19 cellular contexts compared by ENCODE assay signal in genomic region chr5:33372721-33373120, GRCh38.
DNase-seq lines count a peak whose midpoint lies in the region; ATAC-seq and TF ChIP-seq lines count a peak whose summit lies in the region.
"Had no signal": no experiment of that assay in that cellular context is flagged by ENCODE, and none has a peak within 500 bp of the region (broad histone marks: within the 10 kb centered on the region; RNA-seq: fewer than 3 reads in every experiment).

No MANE protein-coding gene starts in this region.

- no peaks in the 10 kb centered on the region for H3K9me3 ChIP-seq in GM23248 (ENCODE audit: low read depth)
- no peaks in the 10 kb centered on the region for H3K9me3 ChIP-seq in osteoblast (ENCODE audit: low read depth, low read length)
- H3K9me3 ChIP-seq in trophoblast cell (ENCODE audit: insufficient read depth, low read depth, low read length), result no peaks in the 10 kb centered on the region
- H3K9me3 ChIP-seq in neuronal stem cell (replicated peaks in 1 of 2; ENCODE audit: control insufficient read depth in 2 of 2, insufficient read depth in 1 of 2, low read depth in 1 of 2, low read length in 2 of 2), result no peaks in the 10 kb centered on the region

- no peak overlapping the region for H2AK5ac ChIP-seq in trophoblast cell (ENCODE audit: low read length)
- H2AK5ac ChIP-seq in neuronal stem cell (ENCODE audit: low read depth, low read length), result no peak overlapping the region

- peaks cover 33% of the 10 kb centered on the region for H3K4me1 ChIP-seq in GM23248 (ENCODE audit: insufficient read depth)
- H3K4me1 ChIP-seq in osteoblast (ENCODE audit: insufficient read depth, low read length), result peaks cover 25% of the 10 kb centered on the region
- H3K4me1 ChIP-seq in trophoblast cell (ENCODE audit: control insufficient read depth in 1 of 2, insufficient read depth in 2 of 2, low read length in 2 of 2), result peaks cover 0 to 3% of the 10 kb centered on the region in 2 experiments
- peaks cover 0 to 2% of the 10 kb centered on the region in 2 donors for H3K4me1 ChIP-seq in neuronal stem cell (ENCODE audit: control insufficient read depth in 2 of 2, insufficient read depth in 1 of 2, low read depth in 1 of 2, low read length in 2 of 2)

- no peaks in the 10 kb centered on the region for H3K79me2 ChIP-seq in GM23248 (ENCODE audit: insufficient read depth)
- H3K79me2 ChIP-seq in osteoblast (ENCODE audit: insufficient read depth, low read length), result no peaks in the 10 kb centered on the region
- H3K79me2 ChIP-seq in trophoblast cell (ENCODE audit: control insufficient read depth, insufficient read depth, low read length, poor library complexity), result no peaks in the 10 kb centered on the region

- H4K20me1 ChIP-seq in GM23248 (ENCODE audit: insufficient read depth), result no peaks in the 10 kb centered on the region
- H4K20me1 ChIP-seq in osteoblast (ENCODE audit: insufficient read depth, low read length), result no peaks in the 10 kb centered on the region
- H4K20me1 ChIP-seq: BLaER1 treated with 17β-estradiol and CSF1 and Interleukin-3, amounts not matched to agents 10 nM and 100 nM had no signal

- no peak overlapping the region for H3K9ac ChIP-seq in GM23248
- no peak overlapping the region for H3K9ac ChIP-seq in trophoblast cell (ENCODE audit: low read length)
- no peak overlapping the region for H3K9ac ChIP-seq in neuronal stem cell (ENCODE audit: low read depth, low read length, poor library complexity)
- H3K9ac ChIP-seq: BLaER1 treated with 17β-estradiol and CSF1 and Interleukin-3, amounts not matched to agents 10 nM and 100 nM had no signal

- H3K18ac ChIP-seq in trophoblast cell (ENCODE audit: low read length) (no peak overlapping the region), neuronal stem cell (ENCODE audit: low read length) (no peak overlapping the region)

- H4K12ac ChIP-seq in trophoblast cell (ENCODE audit: low read depth, low read length), result no peak overlapping the region

- no peak overlapping the region for H3K27ac ChIP-seq in GM23248
- peak overlapping the region; percentile 95 for H3K27ac ChIP-seq in osteoblast (ENCODE audit: low read depth, low read length)
- H3K27ac ChIP-seq in trophoblast cell (ENCODE audit: low read depth, low read length), result no peak overlapping the region
- no peak overlapping the region for H3K27ac ChIP-seq in neuronal stem cell (replicated peaks; ENCODE audit: low read length)

- in situ Hi-C loops in GM23248 (cut with MboI), result no loop called here

- H2AFZ ChIP-seq in GM23248, result no peak overlapping the region
- no peak overlapping the region for H2AFZ ChIP-seq in osteoblast (ENCODE audit: low read length)
- no peak overlapping the region for H2AFZ ChIP-seq in trophoblast cell (ENCODE audit: insufficient read depth, low read length, poor library complexity)
- no peak overlapping the region for H2AFZ ChIP-seq in neuronal stem cell (ENCODE audit: low read length)
- H2AFZ ChIP-seq: GM23338 had no signal

- H2BK12ac ChIP-seq in trophoblast cell (ENCODE audit: low read length) (no peak overlapping the region), neuronal stem cell (ENCODE audit: low read length) (no peak overlapping the region)

- H3K9me2 ChIP-seq in GM23248 (ENCODE audit: insufficient read depth), result no peaks in the 10 kb centered on the region

- H3K4ac ChIP-seq in trophoblast cell (ENCODE audit: low read depth, low read length) (no peak overlapping the region), neuronal stem cell (ENCODE audit: low read length) (no peak overlapping the region)

- H2BK5ac ChIP-seq in trophoblast cell (ENCODE audit: low read depth, low read length, poor library complexity) (no peak overlapping the region), neuronal stem cell (ENCODE audit: low read length) (no peak overlapping the region)

- no peak for TF ChIP-seq CTCF in fibroblast of mammary gland (conservative IDR thresholded peaks at IDR 0.05; ENCODE audit: control insufficient read depth, insufficient read depth, low read depth, low read length)
- TF ChIP-seq CTCF in osteoblast (IDR thresholded peaks at IDR 0.05; ENCODE audit: extremely low read depth, low read depth, low read length), result no peak

- H3K14ac ChIP-seq in trophoblast cell (ENCODE audit: low read length) (no peak overlapping the region), neuronal stem cell (ENCODE audit: low read length) (no peak overlapping the region)

- H2BK15ac ChIP-seq in neuronal stem cell (ENCODE audit: low read length), result no peak overlapping the region

- H3F3A ChIP-seq in GM23248 (ENCODE audit: insufficient read depth), result 0 out of 2 replicates have a peak, but pooled peaks cover 13% of the 10 kb centered on the region

- H3K4me3 ChIP-seq in GM23248 (no peak overlapping the region), fibroblast of mammary gland (ENCODE audit: control insufficient read depth, low read depth, low read length) (no peak overlapping the region), osteoblast (ENCODE audit: insufficient read depth, low read length) (no peak overlapping the region), trophoblast cell (ENCODE audit: low read depth, low read length) (no peak overlapping the region), neuronal stem cell (ENCODE audit: low read length in 2 of 2) (no peak overlapping the region)
- H3K4me3 ChIP-seq: BLaER1 treated with 17β-estradiol and CSF1 and Interleukin-3, amounts not matched to agents 10 nM and 100 nM; GM12878; GM23338 had no signal

- DNase-seq in GM23248 (peak; percentile 9), MV-4-11 (lab: John Stamatoyannopoulos, UW) (peak; percentile 41), fibroblast of mammary gland (ENCODE audit: low read depth) (peak; percentile 74), osteoblast (ENCODE audit: insufficient read length, low spot score, missing footprints) (no peak), inferior parietal cortex (ENCODE audit: extremely low spot score) (no peak), trophoblast cell (no peak), neuronal stem cell (ENCODE audit: low spot score) (no peak)
- DNase-seq: 8988T; Calu3; CD8-positive, alpha-beta T cell; DMS53; DND-41; EL; HFFc6 had no signal

- H2BK120ac ChIP-seq in trophoblast cell (ENCODE audit: insufficient read depth, low read length, poor library complexity) (no peak overlapping the region), neuronal stem cell (ENCODE audit: low read depth, low read length) (no peak overlapping the region)

- H3K23ac ChIP-seq in trophoblast cell (ENCODE audit: low read length), result no peak overlapping the region
- H3K23ac ChIP-seq in neuronal stem cell (ENCODE audit: low read depth, low read length, poor library complexity), result no peak overlapping the region

- 61 to 62% methylated on average over 4 of the region's 4 CpGs for WGBS in GM23248 (ENCODE audit: low coverage in 1 of 2, low lambda C conversion rate in 2 of 2, missing lambda C conversion rate in 2 of 2), 2 experiments
- WGBS in trophoblast cell (ENCODE audit: extremely low coverage, insufficient coverage, insufficient read length), result no CpG with 5 or more reads among the region's 4 CpGs
- WGBS in neuronal stem cell (ENCODE audit: extremely low coverage in 2 of 2, insufficient read length in 2 of 2, insufficient replicate concordance in 1 of 2), 2 donors, result no CpG with 5 or more reads among the region's 4 CpGs

- H3K79me1 ChIP-seq in trophoblast cell (ENCODE audit: low read length) (peaks cover 2% of the 10 kb centered on the region), neuronal stem cell (ENCODE audit: low read depth, low read length) (no peaks in the 10 kb centered on the region)

- H3K36me3 ChIP-seq in GM23248 (ENCODE audit: low read depth), result no peaks in the 10 kb centered on the region
- H3K36me3 ChIP-seq in osteoblast (ENCODE audit: insufficient read depth, low read length), result no peaks in the 10 kb centered on the region
- H3K36me3 ChIP-seq in trophoblast cell (ENCODE audit: control insufficient read depth in 1 of 2, insufficient read depth in 2 of 2, low read length in 2 of 2), result no peaks in the 10 kb centered on the region
- no peaks in the 10 kb centered on the region for H3K36me3 ChIP-seq in neuronal stem cell (replicated peaks in 1 of 2; ENCODE audit: control insufficient read depth in 2 of 2, insufficient read depth in 2 of 2, low read length in 2 of 2)
- H3K36me3 ChIP-seq: BLaER1 treated with 17β-estradiol and CSF1 and Interleukin-3, amounts not matched to agents 10 nM and 100 nM had no signal

- H4K8ac ChIP-seq in trophoblast cell (ENCODE audit: low read depth, low read length), result no peak overlapping the region
- H4K8ac ChIP-seq in neuronal stem cell (ENCODE audit: low read depth, low read length), result no peak overlapping the region

- H3K27me3 ChIP-seq in GM23248 (replicated peaks; ENCODE audit: insufficient read depth) (no peaks in the 10 kb centered on the region), osteoblast (ENCODE audit: insufficient read depth, low read length) (no peaks in the 10 kb centered on the region), trophoblast cell (ENCODE audit: insufficient read depth, low read length) (no peaks in the 10 kb centered on the region), neuronal stem cell (ENCODE audit: control insufficient read depth in 3 of 3, insufficient read depth in 3 of 3, low read depth in 1 of 3, low read length in 3 of 3) (peaks cover 0 to 3% (median 0%) of the 10 kb centered on the region in 3 experiments)
- H3K27me3 ChIP-seq: BLaER1 treated with 17β-estradiol and CSF1 and Interleukin-3, amounts not matched to agents 10 nM and 100 nM had no signal

- H4K91ac ChIP-seq in trophoblast cell (ENCODE audit: low read depth, low read length), result no peak overlapping the region
- H4K91ac ChIP-seq in neuronal stem cell (ENCODE audit: low read depth, low read length, poor library complexity), result no peak overlapping the region

- H3K4me2 ChIP-seq in GM23248 (ENCODE audit: unreplicated experiment), result no peak overlapping the region
- H3K4me2 ChIP-seq in osteoblast (ENCODE audit: insufficient read depth, low read length), result no peak overlapping the region
- no peak overlapping the region for H3K4me2 ChIP-seq in trophoblast cell (ENCODE audit: low read length)
- H3K4me2 ChIP-seq in neuronal stem cell (ENCODE audit: insufficient read depth, low read length, poor library complexity, severe bottlenecking), result no peak overlapping the region
- H3K4me2 ChIP-seq: GM23338 had no signal

- ATAC-seq in HG03045 (IDR thresholded peaks at IDR 0.05; ENCODE audit: unreplicated experiment), result no peak
- ATAC-seq: CD8-positive, alpha-beta T cell; GM12878; GM23338; HCT116 had no signal

Comparison
In these comparisons a context has a peak if more than half of its experiments do, and no peak if none do; other contexts are left out.
1. DNase-seq: peak in GM23248 (single experiment), MV-4-11 (single experiment) and fibroblast of mammary gland (single experiment); none in osteoblast (single experiment), inferior parietal cortex (single experiment), trophoblast cell (0 of 2) and neuronal stem cell (single experiment).